8 cellular contexts compared by ENCODE assay signal in genomic region chr17:42457107-42457787, GRCh38. TPM values are rescaled to one million over a fixed set of nuclear protein-coding genes. Genes with fewer than 3 reads are reported as not detected.
DNase-seq lines count a peak whose midpoint lies in the region; ATAC-seq and TF ChIP-seq lines count a peak whose summit lies in the region.

No MANE protein-coding gene starts in this region.

- peak; percentile 35 for DNase-seq in HT-29 (ENCODE audit: low spot score)
- no peak for DNase-seq in body of pancreas
- DNase-seq in naive B cell = peak; percentile 39
- DNase-seq in NCI-H226 = no peak
- no peak for DNase-seq in stimulated activated CD4-positive, alpha-beta T cell treated with anti-CD3 and anti-CD28 coated beads, Interleukin-15, amount 100 ng/mL, for 24 hours
- DNase-seq in ovary = no peak

- no peak for TF ChIP-seq CTCF in body of pancreas (IDR thresholded peaks at IDR 0.05)
- TF ChIP-seq CTCF in ovary (IDR thresholded peaks at IDR 0.05) = no peak

- TF ChIP-seq POLR2A in body of pancreas (IDR thresholded peaks at IDR 0.05) (peak in 1 of 3 donors; percentile 22), ovary (IDR thresholded peaks at IDR 0.05) (no peak)

- H3K27me3 ChIP-seq in ACC112 (ENCODE audit: insufficient read depth, low read length) (no peaks in the 10 kb centered on the region), body of pancreas (no peaks in the 10 kb centered on the region), ovary (no peaks in the 10 kb centered on the region)

- H3K36me3 Mint-ChIP-seq in naive B cell = no peaks in the 10 kb centered on the region

- peak overlapping the region; percentile 95 to 99 (median 98) for H3K27ac Mint-ChIP-seq in naive B cell

- peak overlapping the region; percentile 61 for H3K27ac ChIP-seq in ACC112 (ENCODE audit: low read depth, low read length)
- peak overlapping the region; percentile 49 to 93 (median 84) for H3K27ac ChIP-seq in body of pancreas
- H3K27ac ChIP-seq in ovary = peak overlapping the region in 1 of 2 donors; percentile 18

- H3K4me1 ChIP-seq in ACC112 (ENCODE audit: control insufficient read depth, insufficient read depth, low read length, unreplicated experiment) (peaks cover 28% of the 10 kb centered on the region), body of pancreas (peaks cover 32% of the 10 kb centered on the region), ovary (ENCODE audit: insufficient read depth) (peaks cover 7% of the 10 kb centered on the region)

- TF ChIP-seq EP300 in ovary (IDR thresholded peaks at IDR 0.05) = no peak

- no peaks in the 10 kb centered on the region for H3K27me3 Mint-ChIP-seq in naive B cell

- H3K9me3 ChIP-seq in body of pancreas (no peaks in the 10 kb centered on the region), ovary (no peaks in the 10 kb centered on the region)

- H3K79me2 ChIP-seq in ACC112 (ENCODE audit: control insufficient read depth, insufficient read depth, low read length, unreplicated experiment) = peaks cover 19% of the 10 kb centered on the region

- H3K4me3 ChIP-seq in ACC112 (ENCODE audit: low read depth, low read length) = peak overlapping the region; percentile 39
- H3K4me3 ChIP-seq in body of pancreas = no peak overlapping the region
- no peak overlapping the region for H3K4me3 ChIP-seq in ovary

- WGBS in body of pancreas, 2 donors = 12 to 16% methylated on average over 6 of the region's 6 CpGs
- WGBS in ovary, 3 donors = 46 to 57% (median 53%) methylated on average over 6 of the region's 6 CpGs

- no peaks in the 10 kb centered on the region for H3K36me3 ChIP-seq in ACC112 (ENCODE audit: insufficient read depth, low read length)
- peaks cover 0 to 4% of the 10 kb centered on the region in 2 donors for H3K36me3 ChIP-seq in body of pancreas (replicated peaks in 1 of 2; ENCODE audit: insufficient read depth in 1 of 2, low read depth in 2 of 2)
- H3K36me3 ChIP-seq in ovary = no peaks in the 10 kb centered on the region

- H3K9me3 Mint-ChIP-seq in naive B cell = no peaks in the 10 kb centered on the region

- H3K4me1 Mint-ChIP-seq in naive B cell = peaks cover 55 to 83% (median 74%) of the 10 kb centered on the region in 3 donors

- intact Hi-C loops in body of pancreas (cut with DNase I) = no loop called here
- intact Hi-C loops in ovary (cut with DNase I) = loop anchor here in 1 of 4 donors (5.0 kb wide), 1 partner anchor 65 kb away; no protein-coding TSS in a partner anchor

- peak overlapping the region; percentile 94 to 99 (median 97) for H3K4me3 Mint-ChIP-seq in naive B cell

- peak overlapping the region; percentile 57 for H2AFZ ChIP-seq in ACC112 (ENCODE audit: low read length, unreplicated experiment)

- ATAC-seq in body of pancreas (no peak), naive B cell (ENCODE audit: low read depth in 2 of 2) (peak in 1 of 2 donors; percentile 13), GM21576 (IDR thresholded peaks at IDR 0.05; ENCODE audit: unreplicated experiment) (no peak)

RNA-seq across cellular contexts. Expression of gene ATP6V0A1, which starts 1.4 kb away (rescaled TPM):
- 35.0 and 38.4 TPM in 2 replicates for total RNA-seq in HT-29 (2014; rRNA removed; shearing (Covaris generic))
- total RNA-seq in body of pancreas (10 to 100 TPM; 35.5 to 71.5 TPM), ovary (10 to 100 TPM; 47.6 to 94.1 (median 74.1) TPM)
- polyA plus RNA-seq in naive B cell (ENCODE audit: low read depth in 6 of 6) (10 to 100 TPM; 42.5 to 81.0 (median 62.8) TPM), ovary (100 to 1,000 TPM in 1 of 2 donors, 10 to 100 TPM in 1; 36.3 to 118 TPM)

RNA-seq across cellular contexts. Expression of gene CAVIN1, which starts 34.2 kb away (rescaled TPM):
- total RNA-seq in HT-29 (2014; rRNA removed; shearing (Covaris generic)) = 48.7 and 56.6 TPM in 2 replicates
- 10 to 100 TPM; 63.3 to 75.8 TPM for total RNA-seq in body of pancreas
- not detected for polyA plus RNA-seq in naive B cell (ENCODE audit: low read depth in 6 of 6)
- 100 to 1,000 TPM; 122 to 407 (median 281) TPM for total RNA-seq in ovary
- 100 to 1,000 TPM; 226 to 253 TPM for polyA plus RNA-seq in ovary

Comparison
In these comparisons a context has a peak if more than half of its experiments do, and no peak if none do; other contexts are left out.
1. DNase-seq: peak in HT-29 (single experiment) and naive B cell (single experiment); none in body of pancreas (0 of 4), NCI-H226 (single experiment), stimulated activated CD4-positive, alpha-beta T cell treated with anti-CD3 and anti-CD28 coated beads, Interleukin-15, amount 100 ng/mL, for 24 hours (single experiment) and ovary (0 of 5).